Comparison of ENCODE assay signal across 1 cellular context in genomic region chr19:19096641-19097627, GRCh38.
TF ChIP-seq lines count a peak whose summit lies in the region.

No MANE protein-coding gene starts in this region.

TF ChIP-seq in HepG2, 621 proteins besides CTCF, POLR2A, EP300 and RAD21 (continued from another document and continues in another):
- TF ChIP-seq SNAPC4 (CRISPR knock-in tag; IDR thresholded peaks at IDR 0.05) (no peak), ZNF598 (CRISPR knock-in tag; IDR thresholded peaks at IDR 0.05; ENCODE audit: borderline replicate concordance) (no peak; the same call in 1 of the 2 replicates), PRMT3 (CRISPR knock-in tag; IDR thresholded peaks at IDR 0.05; ENCODE audit: borderline replicate concordance, low read depth) (no peak; the same call in 1 of the 2 replicates), ATAD3A (CRISPR knock-in tag; IDR thresholded peaks at IDR 0.05) (no peak), E2F5 (CRISPR knock-in tag; conservative IDR thresholded peaks at IDR 0.05) (no peak), ZNF580 (CRISPR knock-in tag; IDR thresholded peaks at IDR 0.05; ENCODE audit: borderline replicate concordance, low read depth) (peak; percentile 92), ZGPAT (CRISPR knock-in tag; IDR thresholded peaks at IDR 0.05) (peak; percentile 94), MIER2 (CRISPR knock-in tag; IDR thresholded peaks at IDR 0.05) (no peak), ZFYVE20 (CRISPR knock-in tag; IDR thresholded peaks at IDR 0.05; ENCODE audit: borderline replicate concordance, low read depth) (no peak), ZNF597 (CRISPR knock-in tag; IDR thresholded peaks at IDR 0.05) (no peak), MNT (IDR thresholded peaks at IDR 0.05) (peak; percentile 68), KAT2B (IDR thresholded peaks at IDR 0.05; ENCODE audit: borderline replicate concordance, low read depth, low read length) (no peak), ZNF709 (CRISPR knock-in tag; IDR thresholded peaks at IDR 0.05) (no peak), ATF1 (CRISPR knock-in tag; IDR thresholded peaks at IDR 0.05) (peak; percentile 63), TARDBP (CRISPR knock-in tag; IDR thresholded peaks at IDR 0.05) (peak; percentile 97), NCOR1 (IDR thresholded peaks at IDR 0.05; ENCODE audit: borderline replicate concordance, low read length) (peak; percentile 98; the same call in 1 of the 2 replicates), HIC2 (CRISPR knock-in tag; IDR thresholded peaks at IDR 0.05; ENCODE audit: low read depth) (peak; percentile 54), ZNF75D (CRISPR knock-in tag; IDR thresholded peaks at IDR 0.05; ENCODE audit: borderline replicate concordance) (no peak), ATRX (CRISPR knock-in tag; IDR thresholded peaks at IDR 0.05; ENCODE audit: borderline replicate concordance) (no peak), ZNF205 (CRISPR knock-in tag; IDR thresholded peaks at IDR 0.05) (peak; percentile 83), PCBP2 (optimal IDR thresholded peaks at IDR 0.05; ENCODE audit: low read depth, low read length, poor library complexity, severe bottlenecking) (no peak), GLMP (CRISPR knock-in tag; IDR thresholded peaks at IDR 0.05; ENCODE audit: borderline replicate concordance) (no peak; the same call in 1 of the 2 replicates), ZNF10 (CRISPR knock-in tag; IDR thresholded peaks at IDR 0.05; ENCODE audit: borderline replicate concordance, low read depth) (no peak), RFX3 (CRISPR knock-in tag; IDR thresholded peaks at IDR 0.05) (no peak; the same call in 1 of the 2 replicates), ZNF772 (CRISPR knock-in tag; IDR thresholded peaks at IDR 0.05) (peak; percentile 95), ZNF317 (CRISPR knock-in tag; IDR thresholded peaks at IDR 0.05) (peak; percentile 47; the same call in 1 of the 2 replicates), PHF5A (CRISPR knock-in tag; IDR thresholded peaks at IDR 0.05; ENCODE audit: low read depth, unreplicated experiment) (peak; percentile 85), FOXM1 (CRISPR knock-in tag; IDR thresholded peaks at IDR 0.05) (no peak), SOX13 (IDR thresholded peaks at IDR 0.05) (no peak), SOX13 (CRISPR knock-in tag; conservative IDR thresholded peaks at IDR 0.05 in 1 of 2, IDR thresholded peaks at IDR 0.05 in 1 of 2) (peak in 1 of 2 experiments; percentile 75; a peak in 2 of 4 replicates), ASH2L (IDR thresholded peaks at IDR 0.05; ENCODE audit: insufficient read length, low read depth, low read length) (peak; percentile 72), POGZ (CRISPR knock-in tag; IDR thresholded peaks at IDR 0.05) (peak; percentile 78), ZSCAN12 (CRISPR knock-in tag; IDR thresholded peaks at IDR 0.05) (0 out of 2 replicates have a peak, but pooled peaks have one; percentile 32), TOE1 (CRISPR knock-in tag; IDR thresholded peaks at IDR 0.05) (no peak), EEA1 (CRISPR knock-in tag; IDR thresholded peaks at IDR 0.05; ENCODE audit: borderline replicate concordance) (0 out of 2 replicates have a peak, but pooled peaks have one; percentile 81), HNRNPH1 (optimal IDR thresholded peaks at IDR 0.05; ENCODE audit: low read depth, low read length) (no peak), SETDB1 (CRISPR knock-in tag; IDR thresholded peaks at IDR 0.05; ENCODE audit: borderline replicate concordance) (no peak), MTF1 (CRISPR knock-in tag; IDR thresholded peaks at IDR 0.05) (no peak), FOXA3 (CRISPR knock-in tag; IDR thresholded peaks at IDR 0.05) (peak; percentile 78), ZNF780A (CRISPR knock-in tag; IDR thresholded peaks at IDR 0.05) (no peak; the same call in 1 of the 2 replicates), ZNF367 (CRISPR knock-in tag; IDR thresholded peaks at IDR 0.05; ENCODE audit: borderline replicate concordance) (no peak), ZFP36 (IDR thresholded peaks at IDR 0.05; ENCODE audit: borderline replicate concordance, low read depth, low read length, partially characterized antibody) (no peak), NFYC (CRISPR knock-in tag; IDR thresholded peaks at IDR 0.05) (peak; percentile 26; the same call in 1 of the 2 replicates), ZZZ3 (CRISPR knock-in tag; IDR thresholded peaks at IDR 0.05; ENCODE audit: borderline replicate concordance) (no peak), ZHX1 (CRISPR knock-in tag; IDR thresholded peaks at IDR 0.05; ENCODE audit: low read depth) (peak; percentile 80), ZNF20 (CRISPR knock-in tag; IDR thresholded peaks at IDR 0.05) (no peak), ARNT (IDR thresholded peaks at IDR 0.05) (no peak)
